In genomic region chr16:67227567-67227921, GRCh38 we compare ENCODE assay signal across 8 cellular contexts. TPM values are rescaled to one million over a fixed set of nuclear protein-coding genes. Genes with fewer than 3 reads are reported as not detected.
DNase-seq lines count a peak whose midpoint lies in the region; ATAC-seq and TF ChIP-seq lines count a peak whose summit lies in the region.

No MANE protein-coding gene starts in this region.

- H3K27ac Mint-ChIP-seq in CD4-positive, alpha-beta T cell = peak overlapping the region; percentile 92

- no peaks in the 10 kb centered on the region for H3K9me3 Mint-ChIP-seq in CD4-positive, alpha-beta T cell

- H3F3A ChIP-seq in PC-9 (ENCODE audit: insufficient read depth, low read depth) = peaks cover 13% of the 10 kb centered on the region; the same call in 1 of the 2 replicates

- H3K27me3 Mint-ChIP-seq in CD4-positive, alpha-beta T cell = no peaks in the 10 kb centered on the region

- 0 out of 2 replicates have a peak, but pooled peaks cover 5% of the 10 kb centered on the region for H3K36me3 ChIP-seq in PC-9 (ENCODE audit: low read depth)
- H3K36me3 ChIP-seq in osteoblast (ENCODE audit: insufficient read depth, low read length) = peaks cover 47% of the 10 kb centered on the region

- BruUV-seq in PC-9 (replicated peaks; lab: Mats Ljungman, UMichigan) = no TSS peak

- no peak for DNase-seq in CD4-positive, alpha-beta T cell
- DNase-seq in PC-9 = no peak
- no peak for DNase-seq in epithelial cell of prostate (ENCODE audit: low read depth, low spot score)
- DNase-seq in osteoblast (ENCODE audit: insufficient read length, low spot score, missing footprints) = no peak
- no peak for DNase-seq in anterior cingulate cortex (lab: John Stamatoyannopoulos, UW)
- DNase-seq in NCI-H1092 treated with DMSO at 0.1 percent for 48 hours (lab: John Stamatoyannopoulos, UW) = no peak

- ATAC-seq in CD4-positive, alpha-beta T cell (ENCODE audit: poor library complexity) = no peak
- ATAC-seq in GM21619 (IDR thresholded peaks at IDR 0.05; ENCODE audit: unreplicated experiment) (no peak), GM21737 (IDR thresholded peaks at IDR 0.05; ENCODE audit: unreplicated experiment) (no peak)

- peaks cover 54% of the 10 kb centered on the region for H3K4me1 Mint-ChIP-seq in CD4-positive, alpha-beta T cell (ENCODE audit: low read depth)

- H3K4me2 ChIP-seq in PC-9 = peak overlapping the region; percentile 90
- peak overlapping the region; percentile 96 for H3K4me2 ChIP-seq in osteoblast (ENCODE audit: insufficient read depth, low read length)

- H3K9me2 ChIP-seq in PC-9 (ENCODE audit: insufficient read depth) = no peaks in the 10 kb centered on the region

- peak overlapping the region; percentile 99 for H3K4me3 Mint-ChIP-seq in CD4-positive, alpha-beta T cell

- H3K36me3 Mint-ChIP-seq in CD4-positive, alpha-beta T cell (ENCODE audit: low read depth) = peaks cover 54% of the 10 kb centered on the region

- H3K79me2 ChIP-seq in PC-9 (ENCODE audit: low read depth) = peaks cover 16% of the 10 kb centered on the region
- H3K79me2 ChIP-seq in osteoblast (ENCODE audit: insufficient read depth, low read length) = peaks cover 53% of the 10 kb centered on the region

- H2AFZ ChIP-seq in PC-9 (peak overlapping the region; percentile 82), osteoblast (ENCODE audit: low read length) (peak overlapping the region; percentile 76)

- no peaks in the 10 kb centered on the region for H3K9me3 ChIP-seq in CD4-positive, alpha-beta T cell (ENCODE audit: control insufficient read depth, low read length)
- H3K9me3 ChIP-seq in PC-9 (ENCODE audit: insufficient read depth, low read depth) (no peaks in the 10 kb centered on the region), osteoblast (ENCODE audit: low read depth, low read length) (no peaks in the 10 kb centered on the region)

- H3K27me3 ChIP-seq in CD4-positive, alpha-beta T cell (ENCODE audit: control insufficient read depth, insufficient read depth, low read length) = no peaks in the 10 kb centered on the region
- no peaks in the 10 kb centered on the region for H3K27me3 ChIP-seq in PC-9 (ENCODE audit: insufficient read depth, low read depth)
- no peaks in the 10 kb centered on the region for H3K27me3 ChIP-seq in osteoblast (ENCODE audit: insufficient read depth, low read length)

- H3K4me3 ChIP-seq in PC-9 = peak overlapping the region; percentile 91
- peak overlapping the region; percentile 100 for H3K4me3 ChIP-seq in osteoblast (ENCODE audit: insufficient read depth, low read length)

- CTCF ChIA-PET in CD4-positive, alpha-beta T cell (lab: Charles Lee) = interaction anchor here (0.9 to 2.7 kb wide), 7 partner anchors 9 to 72 kb away, joined by 3 to 31 read pairs (median 5); partner anchors contain the start of genes ELMO3 and FHOD1
- CTCF ChIA-PET in PC-9 (lab: Charles Lee) = interaction anchor here (0.8 to 1.1 kb wide), 2 partner anchors 13 to 294 kb away, joined by 3 read pairs; no protein-coding TSS in a partner anchor

- H4K20me1 ChIP-seq in PC-9 (ENCODE audit: insufficient read depth) = no peaks in the 10 kb centered on the region
- H4K20me1 ChIP-seq in osteoblast (ENCODE audit: insufficient read depth, low read length) = peaks cover 17% of the 10 kb centered on the region

- peak overlapping the region; percentile 88 for H3K27ac ChIP-seq in CD4-positive, alpha-beta T cell (ENCODE audit: low read depth, low read length)
- H3K27ac ChIP-seq in PC-9 = peak overlapping the region; percentile 20; the same call in 1 of the 2 replicates
- peak overlapping the region; percentile 63 for H3K27ac ChIP-seq in epithelial cell of prostate
- peak overlapping the region; percentile 94 for H3K27ac ChIP-seq in osteoblast (ENCODE audit: low read depth, low read length)

- TF ChIP-seq CTCF in CD4-positive, alpha-beta T cell (IDR thresholded peaks at IDR 0.05) = no peak
- TF ChIP-seq CTCF in PC-9 (conservative IDR thresholded peaks at IDR 0.05) (no peak), osteoblast (IDR thresholded peaks at IDR 0.05; ENCODE audit: extremely low read depth, low read depth, low read length) (no peak)

- POLR2A ChIA-PET in CD4-positive, alpha-beta T cell (lab: Charles Lee) = interaction anchor here (1.2 to 3.9 kb wide), 13 partner anchors 8 to 796 kb away, joined by 3 to 81 read pairs (median 7); partner anchors contain the start of genes ATP6V0D1, CIAO2B, DDX28 and DUS2
- POLR2A ChIA-PET in PC-9 (lab: Charles Lee; ENCODE audit: unreplicated experiment) = interaction anchor here (0.6 to 1.6 kb wide), 4 partner anchors 19 to 311 kb away, joined by 4 to 16 read pairs (median 11); partner anchors contain the start of gene FHOD1

- intact Hi-C loops in CD4-positive, alpha-beta T cell (cut with DNase I, micrococcal nuclease) = loop anchor here (1.0 to 10.0 kb wide), 6 partner anchors 20 to 617 kb away; partner anchors contain the start of genes E2F4 (in 2 of the 2), CBFB (in 1 of the 2), CENPT (in 1 of the 2) and FHOD1 (in 1 of the 2)
- intact Hi-C loops in PC-9 (cut with micrococcal nuclease; ENCODE audit: unreplicated experiment) = loop anchor here (1.0 to 2.0 kb wide), 2 partner anchors 14 to 19 kb away; partner anchors contain the start of gene FHOD1

- H3K4me1 ChIP-seq in PC-9 (replicated peaks; ENCODE audit: insufficient read depth) = peaks cover 15% of the 10 kb centered on the region
- peaks cover 16% of the 10 kb centered on the region for H3K4me1 ChIP-seq in osteoblast (ENCODE audit: insufficient read depth, low read length)

RNA-seq across cellular contexts. Expression of gene TMEM208, which starts 0.6 kb away (rescaled TPM):
- total RNA-seq in CD4-positive, alpha-beta T cell = 10 to 100 TPM; 35.8 to 37.6 TPM
- total RNA-seq in PC-9 (2021) = 39.5 and 42.0 TPM in 2 replicates
- total RNA-seq in osteoblast = 22.4 and 25.3 TPM in 2 replicates

RNA-seq across cellular contexts. Expression of gene FHOD1, which starts 19.7 kb away (rescaled TPM):
- 10 to 100 TPM; 21.1 to 26.0 TPM for total RNA-seq in CD4-positive, alpha-beta T cell
- total RNA-seq in PC-9 (2021) = 58.2 and 60.0 TPM in 2 replicates
- 27.4 and 28.2 TPM in 2 replicates for total RNA-seq in osteoblast

RNA-seq across cellular contexts. Expression of gene SLC9A5, which starts 21.2 kb away (rescaled TPM):
- 1 to 10 TPM; 3.1 TPM for total RNA-seq in CD4-positive, alpha-beta T cell
- total RNA-seq in PC-9 (2021) = 5.2 and 6.9 TPM in 2 replicates
- 2.9 and 3.6 TPM in 2 replicates for total RNA-seq in osteoblast

RNA-seq across cellular contexts. Expression of gene ELMO3, which starts 28.6 kb away (rescaled TPM):
- total RNA-seq in CD4-positive, alpha-beta T cell = 1 to 10 TPM; 1.9 to 2.3 TPM
- total RNA-seq in PC-9 (2021) (32.4 and 51.1 TPM in 2 replicates), osteoblast (0.29 and 0.36 TPM in 2 replicates)

RNA-seq across cellular contexts. Expression of gene E2F4, which starts 35.6 kb away (rescaled TPM):
- total RNA-seq in CD4-positive, alpha-beta T cell = 10 to 100 TPM; 50.9 to 56.1 TPM
- total RNA-seq in PC-9 (2021) (78.4 and 82.5 TPM in 2 replicates), osteoblast (51.9 and 56.5 TPM in 2 replicates)

Comparison
In these comparisons a context has a peak if more than half of its experiments do, and no peak if none do; other contexts are left out.
1. H3K27ac ChIP-seq: peak in every context shown above with its lines; median percentile 94 in osteoblast; 88 in CD4-positive, alpha-beta T cell; 63 in epithelial cell of prostate; 20 in PC-9.